8 cellular contexts compared by ENCODE assay signal in genomic region chr14:68779761-68780323, GRCh38. TPM values are rescaled to one million over a fixed set of nuclear protein-coding genes. Genes with fewer than 3 reads are reported as not detected.
DNase-seq lines count a peak whose midpoint lies in the region; ATAC-seq and TF ChIP-seq lines count a peak whose summit lies in the region.

No MANE protein-coding gene starts in this region.

- peak overlapping the region; percentile 67 for H3K27ac ChIP-seq in epithelial cell of prostate

- peak; percentile 71 for DNase-seq in H4 (ENCODE audit: low spot score)
- DNase-seq in activated CD4-positive, alpha-beta T cell treated with anti-CD3 and anti-CD28 coated beads, Interleukin-2, amount 50 U/mL, for 1 hour, result peak; percentile 58
- DNase-seq in epithelial cell of prostate (ENCODE audit: low read depth, low spot score), result no peak
- peak; percentile 48 for DNase-seq in retinal pigment epithelial cell (ENCODE audit: low read depth)
- no peak for DNase-seq in NCI-H2171 treated with DMSO at 0.1 percent for 48 hours (lab: John Stamatoyannopoulos, UW)
- no peak for DNase-seq in NCI-H146 (lab: John Stamatoyannopoulos, UW)

- no peak for TF ChIP-seq CTCF in retinal pigment epithelial cell (conservative IDR thresholded peaks at IDR 0.05; ENCODE audit: low read depth, low read length)

- H3K4me3 ChIP-seq in retinal pigment epithelial cell (ENCODE audit: low read length), result no peak overlapping the region

- ATAC-seq in HG03571 (IDR thresholded peaks at IDR 0.05; ENCODE audit: unreplicated experiment) (no peak), HG03135 (IDR thresholded peaks at IDR 0.05; ENCODE audit: unreplicated experiment) (no peak)

RNA-seq across cellular contexts. Expression of gene ZFP36L1, which starts 13.0 kb away (rescaled TPM):
- 27.7 and 31.0 TPM in 2 replicates for total RNA-seq in H4 (2014; rRNA removed; shearing (Covaris generic))

Comparison
In these comparisons a context has a peak if more than half of its experiments do, and no peak if none do; other contexts are left out.
1. DNase-seq: peak in H4 (single experiment), activated CD4-positive, alpha-beta T cell treated with anti-CD3 and anti-CD28 coated beads, Interleukin-2, amount 50 U/mL, for 1 hour (single experiment) and retinal pigment epithelial cell (single experiment); none in epithelial cell of prostate (single experiment), NCI-H2171 treated with DMSO at 0.1 percent for 48 hours (single experiment) and NCI-H146 (single experiment).